Comparison of ENCODE assay signal across 8 cellular contexts in genomic region chr13:95644611-95645052, GRCh38. TPM values are rescaled to one million over a fixed set of nuclear protein-coding genes. Genes with fewer than 3 reads are reported as not detected.
DNase-seq lines count a peak whose midpoint lies in the region; ATAC-seq lines count a peak whose summit lies in the region.

DZIP1 (minus strand) TSS chr13:95644706; CDS start chr13:95642029, 2,677 bp downstream.

- H3K4me1 ChIP-seq in adipocyte (ENCODE audit: control insufficient read depth, insufficient read depth, low read length): peaks cover 18% of the 10 kb centered on the region

- CTCF ChIA-PET in activated CD4-positive, alpha-beta T cell treated with anti-CD3 and anti-CD28 coated beads, Interleukin-2, amount 10 ng/mL, durations not matched to agents 7 days and 5 days (lab: Charles Lee): no interaction called here

- no peak within 1 kb of the TSS for H3K27ac Mint-ChIP-seq in activated CD4-positive, alpha-beta T cell treated with anti-CD3 and anti-CD28 coated beads, Interleukin-2, amount 10 ng/mL, durations not matched to agents 7 days and 5 days

- peaks cover 54% of the 10 kb centered on the region for H3K27me3 Mint-ChIP-seq in activated CD4-positive, alpha-beta T cell treated with anti-CD3 and anti-CD28 coated beads, Interleukin-2, amount 10 ng/mL, durations not matched to agents 7 days and 5 days

- intact Hi-C loops in cardiac septum (cut with DNase I): no loop called here

- H3K27me3 ChIP-seq in adipocyte (replicated peaks; ENCODE audit: control insufficient read depth, insufficient read depth, low read length): no peaks in the 10 kb centered on the region

- POLR2A ChIA-PET in activated CD4-positive, alpha-beta T cell treated with anti-CD3 and anti-CD28 coated beads, Interleukin-2, amount 10 ng/mL, durations not matched to agents 7 days and 5 days (lab: Charles Lee): no interaction called here

- no peaks in the 10 kb centered on the region for H3K9me3 Mint-ChIP-seq in activated CD4-positive, alpha-beta T cell treated with anti-CD3 and anti-CD28 coated beads, Interleukin-2, amount 10 ng/mL, durations not matched to agents 7 days and 5 days

- H3K36me3 ChIP-seq in adipocyte (ENCODE audit: control insufficient read depth, insufficient read depth, low read length, severe bottlenecking): no peaks in the 10 kb centered on the region

- no peaks in the 10 kb centered on the region for H3K9me3 ChIP-seq in adipocyte (ENCODE audit: control insufficient read depth, low read length)

- H3K9ac ChIP-seq in adipocyte (ENCODE audit: low read length): peak within 1 kb of the TSS; percentile 83

- H3K4me3 ChIP-seq in adipocyte (ENCODE audit: low read length): peak within 1 kb of the TSS; percentile 82

- no peaks in the 10 kb centered on the region for H3K36me3 Mint-ChIP-seq in activated CD4-positive, alpha-beta T cell treated with anti-CD3 and anti-CD28 coated beads, Interleukin-2, amount 10 ng/mL, durations not matched to agents 7 days and 5 days (ENCODE audit: low read depth)

- DNase-seq in activated CD4-positive, alpha-beta T cell treated with anti-CD3 and anti-CD28 coated beads, Interleukin-2, amount 10 ng/mL, durations not matched to agents 7 days and 5 days: peak; percentile 25
- no peak for DNase-seq in activated CD4-positive, alpha-beta T cell treated with anti-CD3 and anti-CD28 coated beads, Interleukin-2, amount 50 U/mL, for 1 hour
- DNase-seq in NCI-H446 treated with DMSO at 0.1 percent for 48 hours (lab: John Stamatoyannopoulos, UW) (peak; percentile 39), adipocyte (ENCODE audit: low read depth) (peak; percentile 96), cardiac septum (ENCODE audit: low spot score) (peak; percentile 85), nucleus accumbens (lab: John Stamatoyannopoulos, UW) (peak in 54 of 56 donors; percentile 11 to 90 (median 64))
- no peak for DNase-seq in effector CD4-positive, alpha-beta T cell

- peak; percentile 55 for ATAC-seq in HG02610 (IDR thresholded peaks at IDR 0.05; ENCODE audit: unreplicated experiment)

- peak within 1 kb of the TSS; percentile 68 for H3K4me3 Mint-ChIP-seq in activated CD4-positive, alpha-beta T cell treated with anti-CD3 and anti-CD28 coated beads, Interleukin-2, amount 10 ng/mL, durations not matched to agents 7 days and 5 days

- H3K4me1 Mint-ChIP-seq in activated CD4-positive, alpha-beta T cell treated with anti-CD3 and anti-CD28 coated beads, Interleukin-2, amount 10 ng/mL, durations not matched to agents 7 days and 5 days: peaks cover 9% of the 10 kb centered on the region

RNA-seq across cellular contexts. Expression of gene DZIP1, which starts in this region (rescaled TPM):
- under 1 TPM; 0.05 to 0.15 TPM for total RNA-seq in activated CD4-positive, alpha-beta T cell treated with anti-CD3 and anti-CD28 coated beads, Interleukin-2, amount 10 ng/mL, durations not matched to agents 7 days and 5 days
- total RNA-seq in cardiac septum: 4.9 TPM

Comparison
In these comparisons a context has a peak if more than half of its experiments do, and no peak if none do; other contexts are left out.
1. Peak in DNase-seq in activated CD4-positive, alpha-beta T cell treated with anti-CD3 and anti-CD28 coated beads, Interleukin-2, amount 10 ng/mL, durations not matched to agents 7 days and 5 days; RNA of the gene not detected or under 1 TPM.
2. DNase-seq: peak in NCI-H446 treated with DMSO at 0.1 percent for 48 hours (single experiment), adipocyte (single experiment), cardiac septum (single experiment) and nucleus accumbens (54 of 56); none in activated CD4-positive, alpha-beta T cell treated with anti-CD3 and anti-CD28 coated beads, Interleukin-2, amount 50 U/mL, for 1 hour (single experiment) and effector CD4-positive, alpha-beta T cell (single experiment).